Comparison of ENCODE assay signal across 20 cellular contexts in genomic region chr20:46990811-46991567, GRCh38.
DNase-seq lines count a peak whose midpoint lies in the region; ATAC-seq and TF ChIP-seq lines count a peak whose summit lies in the region.
"Had no signal": no experiment of that assay in that cellular context is flagged by ENCODE, and none has a peak within 500 bp of the region (broad histone marks: within the 10 kb centered on the region; RNA-seq: fewer than 3 reads in every experiment).

No MANE protein-coding gene starts in this region.

- H3K27me3 Mint-ChIP-seq in activated T-cell treated with anti-CD3 and anti-CD28 coated beads, Interleukin-2, amount 50 U/mL, for 72 hours (ENCODE audit: low read depth) = peaks cover 49% of the 10 kb centered on the region
- H3K27me3 Mint-ChIP-seq in activated T-helper 17 cell treated with anti-CD3 and anti-CD28 coated beads, Interleukin-2, amount 50 U/mL, for 72 hours = no peaks in the 10 kb centered on the region

- peaks cover 22% of the 10 kb centered on the region for H3K4me1 ChIP-seq in suprapubic skin
- H3K4me1 ChIP-seq: gastrocnemius medialis, HAP-1 had no signal

- no peak for ATAC-seq in activated T-cell treated with anti-CD3 and anti-CD28 coated beads, Interleukin-2, amount 50 U/mL, for 72 hours (replicated peaks in 1 of 2)
- ATAC-seq in activated T-helper 17 cell treated with anti-CD3 and anti-CD28 coated beads, Interleukin-2, amount 50 U/mL, for 72 hours (replicated peaks) = no peak
- ATAC-seq in GM21390 (IDR thresholded peaks at IDR 0.05; ENCODE audit: unreplicated experiment) = no peak
- ATAC-seq: gastrocnemius medialis had no signal

- no peak for TF ChIP-seq POLR2A in suprapubic skin (IDR thresholded peaks at IDR 0.05)

- peaks cover 5% of the 10 kb centered on the region for H3K27me3 ChIP-seq in suprapubic skin
- H3K27me3 ChIP-seq: gastrocnemius medialis, MG63 had no signal

- no peaks in the 10 kb centered on the region for H3K36me3 ChIP-seq in suprapubic skin
- H3K36me3 ChIP-seq: gastrocnemius medialis, HAP-1 had no signal

- no peak for TF ChIP-seq CTCF in suprapubic skin (IDR thresholded peaks at IDR 0.05)

- H3K9me3 Mint-ChIP-seq in activated T-cell treated with anti-CD3 and anti-CD28 coated beads, Interleukin-2, amount 50 U/mL, for 72 hours = no peaks in the 10 kb centered on the region
- no peaks in the 10 kb centered on the region for H3K9me3 Mint-ChIP-seq in activated T-helper 17 cell treated with anti-CD3 and anti-CD28 coated beads, Interleukin-2, amount 50 U/mL, for 72 hours
- H3K9me3 Mint-ChIP-seq: activated naive CD4-positive, alpha-beta T cell treated with anti-CD3 and anti-CD28 coated beads, Interleukin-2, amount 50 U/mL, for 24 hours; CD4-positive, alpha-beta T cell had no signal

- peak overlapping the region in 1 of 2 donors; percentile 72 for H3K4me3 Mint-ChIP-seq in activated T-cell treated with anti-CD3 and anti-CD28 coated beads, Interleukin-2, amount 50 U/mL, for 72 hours
- H3K4me3 Mint-ChIP-seq in activated T-helper 17 cell treated with anti-CD3 and anti-CD28 coated beads, Interleukin-2, amount 50 U/mL, for 72 hours = peak overlapping the region; percentile 50
- H3K4me3 Mint-ChIP-seq: activated naive CD4-positive, alpha-beta T cell treated with anti-CD3 and anti-CD28 coated beads, Interleukin-2, amount 50 U/mL, for 24 hours; CD4-positive, alpha-beta T cell; memory B cell; naive B cell had no signal

- DNase-seq in activated T-cell treated with anti-CD3 and anti-CD28 coated beads, Interleukin-2, amount 50 U/mL, for 72 hours = no peak
- DNase-seq in activated T-cell treated with anti-CD3 and anti-CD28 coated beads for 4 hours (no peak), medulla oblongata (ENCODE audit: extremely low spot score) (peak; percentile 21), suprapubic skin (ENCODE audit: low spot score in 2 of 2) (no peak), AML-193 (lab: John Stamatoyannopoulos, UW) (no peak)
- no peak for DNase-seq in stimulated activated CD4-positive, alpha-beta T cell treated with anti-CD3 and anti-CD28 coated beads, Interleukin-1b, Interleukin-23, amount 100 ng/mL, for 48 hours
- DNase-seq: CD4-positive, alpha-beta T cell; naive B cell; NCI-H1436 treated with DMSO at 0.1 percent for 48 hours; posterior cingulate gyrus; SHP77 treated with DMSO at 0.1 percent for 48 hours; stimulated activated CD4-positive, alpha-beta T cell treated with anti-CD3 and anti-CD28 coated beads, Interleukin-4, amount 100 ng/mL, for 4 hours had no signal

- peaks cover 23% of the 10 kb centered on the region for H3K4me1 Mint-ChIP-seq in activated T-cell treated with anti-CD3 and anti-CD28 coated beads, Interleukin-2, amount 50 U/mL, for 72 hours (ENCODE audit: low read depth)
- H3K4me1 Mint-ChIP-seq in activated T-helper 17 cell treated with anti-CD3 and anti-CD28 coated beads, Interleukin-2, amount 50 U/mL, for 72 hours = peaks cover 36% of the 10 kb centered on the region

- no peak overlapping the region for H3K4me3 ChIP-seq in suprapubic skin
- H3K4me3 ChIP-seq: gastrocnemius medialis, HAP-1, MG63, smooth muscle cell had no signal

- peaks cover 0 to 3% of the 10 kb centered on the region in 2 donors for H3K36me3 Mint-ChIP-seq in activated T-cell treated with anti-CD3 and anti-CD28 coated beads, Interleukin-2, amount 50 U/mL, for 72 hours (ENCODE audit: insufficient read depth in 2 of 2)
- no peaks in the 10 kb centered on the region for H3K36me3 Mint-ChIP-seq in activated T-helper 17 cell treated with anti-CD3 and anti-CD28 coated beads, Interleukin-2, amount 50 U/mL, for 72 hours (ENCODE audit: low read depth)
- H3K36me3 Mint-ChIP-seq: activated naive CD4-positive, alpha-beta T cell treated with anti-CD3 and anti-CD28 coated beads, Interleukin-2, amount 50 U/mL, for 24 hours; memory B cell; naive B cell had no signal

- TF ChIP-seq EP300 in suprapubic skin (IDR thresholded peaks at IDR 0.05) = no peak

- H3K27ac Mint-ChIP-seq in activated T-cell treated with anti-CD3 and anti-CD28 coated beads, Interleukin-2, amount 50 U/mL, for 72 hours = peak overlapping the region; percentile 86
- peak overlapping the region; percentile 79 for H3K27ac Mint-ChIP-seq in activated T-helper 17 cell treated with anti-CD3 and anti-CD28 coated beads, Interleukin-2, amount 50 U/mL, for 72 hours
- H3K27ac Mint-ChIP-seq: activated naive CD4-positive, alpha-beta T cell treated with anti-CD3 and anti-CD28 coated beads, Interleukin-2, amount 50 U/mL, for 24 hours; CD4-positive, alpha-beta T cell; memory B cell had no signal

- peak overlapping the region; percentile 88 for H3K27ac ChIP-seq in suprapubic skin

- no peaks in the 10 kb centered on the region for H3K9me3 ChIP-seq in suprapubic skin
- H3K9me3 ChIP-seq: gastrocnemius medialis, HAP-1, MG63 had no signal

- WGBS in suprapubic skin = 60% methylated on average over 8 of the region's 8 CpGs
